2 cellular contexts compared by ENCODE assay signal in the genomic region with DNA sequence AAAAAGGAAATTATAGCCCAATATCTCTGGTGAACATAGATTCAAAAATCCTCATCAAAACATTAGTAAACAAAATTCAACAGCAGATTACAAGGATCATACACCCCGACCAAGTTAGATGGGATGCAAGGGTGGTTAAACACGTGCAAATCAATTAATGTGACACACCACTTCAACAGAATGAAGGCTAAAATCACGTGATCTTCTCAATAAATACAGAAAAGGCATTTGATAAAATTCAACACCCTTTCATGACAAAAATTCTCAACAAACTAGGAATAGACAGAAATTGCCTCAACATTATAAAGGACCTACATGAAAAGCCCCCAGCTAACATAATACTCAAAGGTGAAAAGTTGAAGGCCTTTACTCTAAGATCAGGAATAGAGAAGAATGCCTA.
A peak's percentile ranks its signal among the peaks of the same experiment; 100 is the strongest.
TF ChIP-seq lines count a peak whose summit lies in the region.

No MANE protein-coding gene starts in this region.

TF ChIP-seq in HepG2, 621 proteins besides CTCF, POLR2A, EP300 and RAD21:
- TF ChIP-seq JUND (CRISPR knock-in tag; IDR thresholded peaks at IDR 0.05) (no peak), ZNF121 (CRISPR knock-in tag; IDR thresholded peaks at IDR 0.05) (no peak), ZBTB42 (CRISPR knock-in tag; IDR thresholded peaks at IDR 0.05) (no peak), RAD51 (IDR thresholded peaks at IDR 0.05; ENCODE audit: borderline replicate concordance) (peak; percentile 55; the same call in 1 of the 2 replicates)
- TF ChIP-seq, protein P1, sequence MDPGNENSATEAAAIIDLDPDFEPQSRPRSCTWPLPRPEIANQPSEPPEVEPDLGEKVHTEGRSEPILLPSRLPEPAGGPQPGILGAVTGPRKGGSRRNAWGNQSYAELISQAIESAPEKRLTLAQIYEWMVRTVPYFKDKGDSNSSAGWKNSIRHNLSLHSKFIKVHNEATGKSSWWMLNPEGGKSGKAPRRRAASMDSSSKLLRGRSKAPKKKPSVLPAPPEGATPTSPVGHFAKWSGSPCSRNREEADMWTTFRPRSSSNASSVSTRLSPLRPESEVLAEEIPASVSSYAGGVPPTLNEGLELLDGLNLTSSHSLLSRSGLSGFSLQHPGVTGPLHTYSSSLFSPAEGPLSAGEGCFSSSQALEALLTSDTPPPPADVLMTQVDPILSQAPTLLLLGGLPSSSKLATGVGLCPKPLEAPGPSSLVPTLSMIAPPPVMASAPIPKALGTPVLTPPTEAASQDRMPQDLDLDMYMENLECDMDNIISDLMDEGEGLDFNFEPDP (CRISPR knock-in tag; conservative IDR thresholded peaks at IDR 0.05), result no peak
- TF ChIP-seq, protein P2, sequence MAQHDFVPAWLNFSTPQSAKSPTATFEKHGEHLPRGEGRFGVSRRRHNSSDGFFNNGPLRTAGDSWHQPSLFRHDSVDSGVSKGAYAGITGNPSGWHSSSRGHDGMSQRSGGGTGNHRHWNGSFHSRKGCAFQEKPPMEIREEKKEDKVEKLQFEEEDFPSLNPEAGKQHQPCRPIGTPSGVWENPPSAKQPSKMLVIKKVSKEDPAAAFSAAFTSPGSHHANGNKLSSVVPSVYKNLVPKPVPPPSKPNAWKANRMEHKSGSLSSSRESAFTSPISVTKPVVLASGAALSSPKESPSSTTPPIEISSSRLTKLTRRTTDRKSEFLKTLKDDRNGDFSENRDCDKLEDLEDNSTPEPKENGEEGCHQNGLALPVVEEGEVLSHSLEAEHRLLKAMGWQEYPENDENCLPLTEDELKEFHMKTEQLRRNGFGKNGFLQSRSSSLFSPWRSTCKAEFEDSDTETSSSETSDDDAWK (CRISPR knock-in tag; IDR thresholded peaks at IDR 0.05), result no peak
- TF ChIP-seq, protein P3, sequence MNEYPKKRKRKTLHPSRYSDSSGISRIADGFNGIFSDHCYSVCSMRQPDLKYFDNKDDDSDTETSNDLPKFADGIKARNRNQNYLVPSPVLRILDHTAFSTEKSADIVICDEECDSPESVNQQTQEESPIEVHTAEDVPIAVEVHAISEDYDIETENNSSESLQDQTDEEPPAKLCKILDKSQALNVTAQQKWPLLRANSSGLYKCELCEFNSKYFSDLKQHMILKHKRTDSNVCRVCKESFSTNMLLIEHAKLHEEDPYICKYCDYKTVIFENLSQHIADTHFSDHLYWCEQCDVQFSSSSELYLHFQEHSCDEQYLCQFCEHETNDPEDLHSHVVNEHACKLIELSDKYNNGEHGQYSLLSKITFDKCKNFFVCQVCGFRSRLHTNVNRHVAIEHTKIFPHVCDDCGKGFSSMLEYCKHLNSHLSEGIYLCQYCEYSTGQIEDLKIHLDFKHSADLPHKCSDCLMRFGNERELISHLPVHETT (CRISPR knock-in tag; conservative IDR thresholded peaks at IDR 0.05), result no peak
- TF ChIP-seq, protein P4, sequence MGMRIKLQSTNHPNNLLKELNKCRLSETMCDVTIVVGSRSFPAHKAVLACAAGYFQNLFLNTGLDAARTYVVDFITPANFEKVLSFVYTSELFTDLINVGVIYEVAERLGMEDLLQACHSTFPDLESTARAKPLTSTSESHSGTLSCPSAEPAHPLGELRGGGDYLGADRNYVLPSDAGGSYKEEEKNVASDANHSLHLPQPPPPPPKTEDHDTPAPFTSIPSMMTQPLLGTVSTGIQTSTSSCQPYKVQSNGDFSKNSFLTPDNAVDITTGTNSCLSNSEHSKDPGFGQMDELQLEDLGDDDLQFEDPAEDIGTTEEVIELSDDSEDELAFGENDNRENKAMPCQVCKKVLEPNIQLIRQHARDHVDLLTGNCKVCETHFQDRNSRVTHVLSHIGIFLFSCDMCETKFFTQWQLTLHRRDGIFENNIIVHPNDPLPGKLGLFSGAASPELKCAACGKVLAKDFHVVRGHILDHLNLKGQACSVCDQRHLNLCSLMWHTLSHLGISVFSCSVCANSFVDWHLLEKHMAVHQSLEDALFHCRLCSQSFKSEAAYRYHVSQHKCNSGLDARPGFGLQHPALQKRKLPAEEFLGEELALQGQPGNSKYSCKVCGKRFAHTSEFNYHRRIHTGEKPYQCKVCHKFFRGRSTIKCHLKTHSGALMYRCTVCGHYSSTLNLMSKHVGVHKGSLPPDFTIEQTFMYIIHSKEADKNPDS (CRISPR knock-in tag; IDR thresholded peaks at IDR 0.05), result no peak
TF ChIP-seq in HepG2: peak in this region for 1.

TF ChIP-seq in K562, 482 proteins besides CTCF, POLR2A, EP300 and RAD21:
- no peak for TF ChIP-seq XRCC4 (IDR thresholded peaks at IDR 0.05; ENCODE audit: extremely low read depth, insufficient read depth, insufficient read length)
- TF ChIP-seq, protein P5, sequence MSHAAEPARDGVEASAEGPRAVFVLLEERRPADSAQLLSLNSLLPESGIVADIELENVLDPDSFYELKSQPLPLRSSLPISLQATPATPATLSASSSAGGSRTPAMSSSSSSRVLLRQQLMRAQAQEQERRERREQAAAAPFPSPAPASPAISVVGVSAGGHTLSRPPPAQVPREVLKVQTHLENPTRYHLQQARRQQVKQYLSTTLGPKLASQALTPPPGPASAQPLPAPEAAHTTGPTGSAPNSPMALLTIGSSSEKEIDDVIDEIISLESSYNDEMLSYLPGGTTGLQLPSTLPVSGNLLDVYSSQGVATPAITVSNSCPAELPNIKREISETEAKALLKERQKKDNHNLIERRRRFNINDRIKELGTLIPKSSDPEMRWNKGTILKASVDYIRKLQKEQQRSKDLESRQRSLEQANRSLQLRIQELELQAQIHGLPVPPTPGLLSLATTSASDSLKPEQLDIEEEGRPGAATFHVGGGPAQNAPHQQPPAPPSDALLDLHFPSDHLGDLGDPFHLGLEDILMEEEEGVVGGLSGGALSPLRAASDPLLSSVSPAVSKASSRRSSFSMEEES (CRISPR knock-in tag; IDR thresholded peaks at IDR 0.05), result peak; percentile 85
